ENCODE assay signal across 21 cellular contexts in the genomic region with DNA sequence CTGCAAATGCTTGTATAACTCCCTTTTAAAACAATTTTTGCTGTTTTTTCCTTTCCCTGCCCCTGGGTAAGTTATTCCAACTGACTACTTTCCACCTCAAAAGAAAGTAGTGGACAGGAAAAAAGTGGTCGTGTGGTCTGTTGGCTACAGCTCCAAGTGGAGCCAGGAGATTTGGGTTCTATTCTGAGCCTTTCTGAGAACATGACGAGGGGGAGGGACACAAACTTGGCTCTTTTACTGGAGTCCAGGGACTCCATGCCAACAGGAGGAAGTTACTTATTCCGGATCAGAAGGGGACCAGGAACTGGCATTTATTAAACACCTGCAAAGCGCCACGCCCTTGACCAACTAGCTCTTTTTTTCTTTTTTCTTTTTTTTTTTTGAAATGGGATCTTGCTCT.
DNase-seq lines count a peak whose midpoint lies in the region; ATAC-seq, FAIRE-seq and TF ChIP-seq lines count a peak whose summit lies in the region.
"Had no signal": no experiment of that assay in that cellular context is flagged by ENCODE, and none has a peak within 500 bp of the region (broad histone marks: within the 10 kb centered on the region; RNA-seq: fewer than 3 reads in every experiment).

No MANE protein-coding gene starts in this region.

- peak overlapping the region; percentile 80 for H3K4me2 ChIP-seq in astrocyte (ENCODE audit: low read length)
- H3K4me2 ChIP-seq in smooth muscle cell, result no peak overlapping the region
- no peak overlapping the region for H3K4me2 ChIP-seq in MM.1S (ENCODE audit: low read depth, low read length)

- no peaks in the 10 kb centered on the region for H4K20me1 ChIP-seq in astrocyte (ENCODE audit: insufficient read depth, low read length)
- no peaks in the 10 kb centered on the region for H4K20me1 ChIP-seq in smooth muscle cell (ENCODE audit: low read depth)
- no peaks in the 10 kb centered on the region for H4K20me1 ChIP-seq in MM.1S (ENCODE audit: insufficient read depth, low read length)

- H3K9ac ChIP-seq in astrocyte (ENCODE audit: low read length) (no peak overlapping the region), smooth muscle cell (ENCODE audit: low read depth) (no peak overlapping the region), MM.1S (ENCODE audit: low read length) (no peak overlapping the region)

- TF ChIP-seq CTCF in astrocyte (IDR thresholded peaks at IDR 0.05; ENCODE audit: insufficient read depth, low read depth, low read length), result no peak
- TF ChIP-seq CTCF in left ventricle myocardium inferior (IDR thresholded peaks at IDR 0.05; ENCODE audit: borderline replicate concordance), result no peak
- TF ChIP-seq CTCF in prostate gland (IDR thresholded peaks at IDR 0.05), result no peak
- no peak for TF ChIP-seq CTCF in thoracic aorta (IDR thresholded peaks at IDR 0.05)
- no peak for TF ChIP-seq CTCF in smooth muscle cell (IDR thresholded peaks at IDR 0.05; ENCODE audit: borderline replicate concordance, insufficient read depth, poor library complexity, severe bottlenecking)
- no peak for TF ChIP-seq CTCF in MM.1S (IDR thresholded peaks at IDR 0.05; ENCODE audit: low read length)

- no peaks in the 10 kb centered on the region for H3K9me2 ChIP-seq in MM.1S (replicated peaks; ENCODE audit: insufficient read depth, low read length)

- 58% methylated on average over 5 of the region's 5 CpGs for WGBS in prostate gland
- 93% methylated on average over 5 of the region's 5 CpGs for WGBS in smooth muscle cell (ENCODE audit: low lambda C conversion rate)

- peaks cover 1% of the 10 kb centered on the region for H3K36me3 Mint-ChIP-seq in astrocyte (ENCODE audit: low read depth, unreplicated experiment)
- H3K36me3 Mint-ChIP-seq: CD8-positive, alpha-beta memory T cell; immature natural killer cell; memory B cell had no signal

- ATAC-seq in thoracic aorta (ENCODE audit: insufficient number of reproducible peaks, low FRiP score, low read depth) (no peak), HG02642 (IDR thresholded peaks at IDR 0.05; ENCODE audit: poor library complexity, unreplicated experiment) (no peak)
- ATAC-seq in stimulated activated naive CD8-positive, alpha-beta T cell treated with anti-CD3 and anti-CD28 coated beads, Interleukin-15, amount 100 ng/mL, for 72 hours, result no peak
- ATAC-seq: SK-N-SH treated with all-trans-retinoic acid at 6 μM for 48 hours had no signal

- no peak overlapping the region for H3K27ac ChIP-seq in astrocyte (ENCODE audit: low read depth, low read length)
- peak overlapping the region; percentile 90 for H3K27ac ChIP-seq in left ventricle myocardium inferior (replicated peaks)
- H3K27ac ChIP-seq in prostate gland, result peak overlapping the region; percentile 56 to 57
- peak overlapping the region; percentile 80 to 82 for H3K27ac ChIP-seq in thoracic aorta
- H3K27ac ChIP-seq in smooth muscle cell (ENCODE audit: low read depth), result no peak overlapping the region
- H3K27ac ChIP-seq in MM.1S (ENCODE audit: low read length), result no peak overlapping the region
- H3K27ac ChIP-seq: epithelial cell of prostate had no signal

- peaks cover 7% of the 10 kb centered on the region for H3K27me3 Mint-ChIP-seq in astrocyte (ENCODE audit: low read depth, unreplicated experiment)
- no peaks in the 10 kb centered on the region for H3K27me3 Mint-ChIP-seq in stimulated activated naive CD8-positive, alpha-beta T cell treated with anti-CD3 and anti-CD28 coated beads, Interleukin-15, amount 100 ng/mL, for 72 hours
- H3K27me3 Mint-ChIP-seq: memory B cell had no signal

- H3K9me3 ChIP-seq in astrocyte (ENCODE audit: insufficient read depth, low read depth, low read length) (no peaks in the 10 kb centered on the region), left ventricle myocardium inferior (replicated peaks) (no peaks in the 10 kb centered on the region), prostate gland (no peaks in the 10 kb centered on the region), thoracic aorta (no peaks in the 10 kb centered on the region), smooth muscle cell (replicated peaks; ENCODE audit: low read depth) (no peaks in the 10 kb centered on the region), MM.1S (replicated peaks; ENCODE audit: insufficient read depth, low read length) (no peaks in the 10 kb centered on the region)
- H3K9me3 ChIP-seq: HAP-1 had no signal

- H2AFZ ChIP-seq in astrocyte (ENCODE audit: low read depth, low read length), result no peak overlapping the region
- no peak overlapping the region for H2AFZ ChIP-seq in smooth muscle cell (ENCODE audit: low read depth)
- H2AFZ ChIP-seq in MM.1S (ENCODE audit: low read length), result no peak overlapping the region

- no peak for TF ChIP-seq POLR2A in prostate gland (IDR thresholded peaks at IDR 0.05)

- H3F3A ChIP-seq in smooth muscle cell (ENCODE audit: low read depth) (no peaks in the 10 kb centered on the region), MM.1S (ENCODE audit: insufficient read depth, low read length) (no peaks in the 10 kb centered on the region)

- H3K36me3 ChIP-seq in astrocyte (ENCODE audit: insufficient read depth, low read length) (no peaks in the 10 kb centered on the region), left ventricle myocardium inferior (no peaks in the 10 kb centered on the region), prostate gland (no peaks in the 10 kb centered on the region), thoracic aorta (no peaks in the 10 kb centered on the region), smooth muscle cell (ENCODE audit: low read depth) (no peaks in the 10 kb centered on the region), MM.1S (replicated peaks; ENCODE audit: insufficient read depth, low read length) (no peaks in the 10 kb centered on the region)
- H3K36me3 ChIP-seq: HAP-1 had no signal

- H3K27me3 ChIP-seq in astrocyte (ENCODE audit: insufficient read depth, low read length) (no peaks in the 10 kb centered on the region), left ventricle myocardium inferior (ENCODE audit: low read depth) (no peaks in the 10 kb centered on the region), prostate gland (replicated peaks; ENCODE audit: insufficient read depth) (no peaks in the 10 kb centered on the region), thoracic aorta (replicated peaks; ENCODE audit: insufficient read depth) (no peaks in the 10 kb centered on the region), smooth muscle cell (ENCODE audit: low read depth) (no peaks in the 10 kb centered on the region), MM.1S (replicated peaks; ENCODE audit: insufficient read depth, low read length) (no peaks in the 10 kb centered on the region)

- no peak overlapping the region for H3K27ac Mint-ChIP-seq in astrocyte (ENCODE audit: unreplicated experiment)
- H3K27ac Mint-ChIP-seq in stimulated activated naive CD8-positive, alpha-beta T cell treated with anti-CD3 and anti-CD28 coated beads, Interleukin-15, amount 100 ng/mL, for 72 hours, result no peak overlapping the region
- H3K27ac Mint-ChIP-seq: dendritic cell treated with granulocyte-macrophage colony-stimulating factor and Interleukin-4, amounts not matched to agents 40 ng/mL and 50 ng/mL, for 4 days; immature natural killer cell; memory B cell had no signal

- peaks cover 1% of the 10 kb centered on the region for H3K4me1 Mint-ChIP-seq in astrocyte (ENCODE audit: low read depth, unreplicated experiment)
- no peaks in the 10 kb centered on the region for H3K4me1 Mint-ChIP-seq in stimulated activated naive CD8-positive, alpha-beta T cell treated with anti-CD3 and anti-CD28 coated beads, Interleukin-15, amount 100 ng/mL, for 72 hours
- H3K4me1 Mint-ChIP-seq: CD8-positive, alpha-beta memory T cell; immature natural killer cell; memory B cell had no signal

- FAIRE-seq in astrocyte (lab: Jason Lieb, UNC), result no peak
- FAIRE-seq: GM18507 had no signal

- no peak overlapping the region for H3K4me3 Mint-ChIP-seq in astrocyte (ENCODE audit: unreplicated experiment)
- no peak overlapping the region for H3K4me3 Mint-ChIP-seq in stimulated activated naive CD8-positive, alpha-beta T cell treated with anti-CD3 and anti-CD28 coated beads, Interleukin-15, amount 100 ng/mL, for 72 hours
- H3K4me3 Mint-ChIP-seq: CD8-positive, alpha-beta memory T cell; dendritic cell treated with granulocyte-macrophage colony-stimulating factor and Interleukin-4, amounts not matched to agents 40 ng/mL and 50 ng/mL, for 4 days; immature natural killer cell; memory B cell had no signal

- H3K4me1 ChIP-seq in astrocyte (ENCODE audit: insufficient read depth, low read length) (peaks cover 15% of the 10 kb centered on the region), left ventricle myocardium inferior (peaks cover 22% of the 10 kb centered on the region), prostate gland (replicated peaks) (no peaks in the 10 kb centered on the region), thoracic aorta (ENCODE audit: control insufficient read depth in 1 of 2, low read depth in 2 of 2) (peaks cover 9 to 21% of the 10 kb centered on the region in 2 donors), smooth muscle cell (ENCODE audit: low read depth) (no peaks in the 10 kb centered on the region), MM.1S (ENCODE audit: low read length) (no peaks in the 10 kb centered on the region)
- H3K4me1 ChIP-seq: HAP-1 had no signal

- DNase-seq in astrocyte (ENCODE audit: low read depth), result no peak
- no peak for DNase-seq in left ventricle myocardium inferior
- no peak for DNase-seq in prostate gland (ENCODE audit: low spot score)
- no peak for DNase-seq in thoracic aorta (ENCODE audit: low spot score)
- DNase-seq in smooth muscle cell (lab: John Stamatoyannopoulos, UW; ENCODE audit: unreplicated experiment), result no peak
- no peak for DNase-seq in MM.1S
- no peak for DNase-seq in stimulated activated naive CD8-positive, alpha-beta T cell treated with anti-CD3 and anti-CD28 coated beads, Interleukin-15, amount 100 ng/mL, for 72 hours
- DNase-seq: activated CD4-positive, alpha-beta T cell treated with anti-CD3 and anti-CD28 coated beads for 4 hours; activated CD8-positive, alpha-beta memory T cell treated with anti-CD3 and anti-CD28 coated beads, Interleukin-2, amount 50 U/mL, for 4 hours; activated effector memory CD4-positive, alpha-beta T cell treated with anti-CD3 and anti-CD28 coated beads, Interleukin-2, amount 50 U/mL, for 16 hours; CD8-positive, alpha-beta memory T cell; immature natural killer cell; KBM-7; NCI-H1092 had no signal

- intact Hi-C loops in left ventricle myocardium inferior (cut with micrococcal nuclease), result no loop called here
- intact Hi-C loops in prostate gland (cut with DNase I), result loop anchor here (5.0 kb wide), 2 partner anchors 77 to 172 kb away; a partner anchor contains a TSS

- no peaks in the 10 kb centered on the region for H3K79me2 ChIP-seq in astrocyte (ENCODE audit: insufficient read depth, low read length)
- H3K79me2 ChIP-seq in smooth muscle cell (ENCODE audit: low read depth), result no peaks in the 10 kb centered on the region
- H3K79me2 ChIP-seq in MM.1S (ENCODE audit: low read length), result no peaks in the 10 kb centered on the region

- no peak overlapping the region for H3K4me3 ChIP-seq in astrocyte (ENCODE audit: insufficient read depth, low read depth, low read length)
- peak overlapping the region; percentile 57 for H3K4me3 ChIP-seq in left ventricle myocardium inferior
- H3K4me3 ChIP-seq in prostate gland, result no peak overlapping the region
- H3K4me3 ChIP-seq in thoracic aorta, result peak overlapping the region; percentile 57
- no peak overlapping the region for H3K4me3 ChIP-seq in smooth muscle cell
- H3K4me3 ChIP-seq in MM.1S (ENCODE audit: low read length), result no peak overlapping the region
- H3K4me3 ChIP-seq: HAP-1 had no signal

- no peaks in the 10 kb centered on the region for H3K9me3 Mint-ChIP-seq in astrocyte (ENCODE audit: unreplicated experiment)
- no peaks in the 10 kb centered on the region for H3K9me3 Mint-ChIP-seq in stimulated activated naive CD8-positive, alpha-beta T cell treated with anti-CD3 and anti-CD28 coated beads, Interleukin-15, amount 100 ng/mL, for 72 hours
- H3K9me3 Mint-ChIP-seq: CD8-positive, alpha-beta memory T cell; dendritic cell treated with granulocyte-macrophage colony-stimulating factor and Interleukin-4, amounts not matched to agents 40 ng/mL and 50 ng/mL, for 4 days; immature natural killer cell; memory B cell had no signal

Comparison
In these comparisons a context has a peak if more than half of its experiments do, and no peak if none do; other contexts are left out.
1. H3K27ac ChIP-seq: peak in left ventricle myocardium inferior (single experiment), prostate gland (2 of 2) and thoracic aorta (2 of 2); none in astrocyte (single experiment), smooth muscle cell (single experiment) and MM.1S (single experiment).
2. H3K4me3 ChIP-seq: peak in left ventricle myocardium inferior (single experiment) and thoracic aorta (single experiment); none in astrocyte (single experiment), prostate gland (0 of 2), smooth muscle cell (single experiment) and MM.1S (single experiment).